ENCODE assay signal across 10 cellular contexts in the genomic region with DNA sequence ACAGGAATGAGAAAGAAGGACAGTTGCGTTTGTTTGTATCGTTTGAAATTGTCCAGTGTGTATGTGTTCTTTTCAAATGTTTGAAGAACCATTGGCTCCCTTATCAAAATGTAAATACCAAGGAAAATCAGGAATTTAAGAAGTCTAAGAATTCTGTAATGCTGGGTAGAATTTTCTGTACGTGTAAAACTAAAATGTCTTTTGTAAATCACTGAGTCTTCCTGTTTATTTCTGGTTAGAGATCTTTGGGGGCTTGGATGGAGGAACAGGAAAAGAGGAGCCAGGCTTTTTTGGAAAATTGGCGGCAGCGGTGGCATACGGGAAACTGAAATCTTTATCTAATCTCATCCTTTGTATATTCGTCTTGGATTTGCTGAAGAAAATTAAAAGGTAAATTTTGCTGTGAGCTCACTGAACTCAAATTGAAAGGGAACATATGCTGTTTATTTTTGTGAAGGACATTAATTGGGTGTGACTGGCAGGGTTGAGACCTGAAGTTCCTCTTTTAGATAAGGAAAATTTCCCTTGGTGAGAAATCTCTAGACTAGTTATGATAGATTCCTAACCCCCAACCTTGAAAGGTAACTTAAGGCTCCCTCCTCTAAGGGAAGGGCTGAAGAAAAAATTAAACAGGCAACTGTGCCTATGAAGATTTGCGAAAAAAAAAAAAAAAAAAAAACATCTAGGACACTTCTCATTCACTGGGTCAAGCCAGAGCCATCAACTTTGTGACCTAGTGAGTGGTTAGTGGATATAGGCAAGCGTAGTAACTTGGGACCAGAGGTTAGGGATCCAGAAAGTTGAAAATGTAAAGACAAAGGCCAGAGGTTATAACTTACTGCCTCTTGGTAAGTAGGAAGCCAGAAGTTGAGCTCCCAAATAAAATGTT. TPM values are rescaled to one million over a fixed set of nuclear protein-coding genes. Genes with fewer than 3 reads are reported as not detected.
DNase-seq lines count a peak whose midpoint lies in the region; ATAC-seq and TF ChIP-seq lines count a peak whose summit lies in the region.
"Had no signal": no experiment of that assay in that cellular context is flagged by ENCODE, and none has a peak within 500 bp of the region (broad histone marks: within the 10 kb centered on the region; RNA-seq: fewer than 3 reads in every experiment).

No MANE protein-coding gene starts in this region.

- H3K27me3 Mint-ChIP-seq in HFFc6 (ENCODE audit: insufficient read depth), result peaks cover 24% of the 10 kb centered on the region
- no peaks in the 10 kb centered on the region for H3K27me3 Mint-ChIP-seq in activated T-helper 17 cell treated with anti-CD3 and anti-CD28 coated beads, Interleukin-2, amount 50 U/mL, for 72 hours

- TF ChIP-seq CTCF in A673 (conservative IDR thresholded peaks at IDR 0.05; ENCODE audit: low read depth, low read length), result no peak
- no peak for TF ChIP-seq CTCF in HFFc6 (IDR thresholded peaks at IDR 0.05)
- TF ChIP-seq CTCF in lower lobe of right lung (IDR thresholded peaks at IDR 0.05), result no peak
- TF ChIP-seq CTCF in psoas muscle (IDR thresholded peaks at IDR 0.05), result no peak

- CTCF ChIA-PET in A673 (lab: Charles Lee), result interaction anchor here (1.7 kb wide), 1 partner anchor 45 kb away, joined by 11 read pairs; no protein-coding TSS in a partner anchor

- 48% methylated on average over 9 of the region's 9 CpGs for WGBS in right cardiac atrium
- WGBS in psoas muscle, 3 donors, result 52 to 60% (median 54%) methylated on average over 9 of the region's 9 CpGs

- peak overlapping the region; percentile 90 for H3K27ac Mint-ChIP-seq in HFFc6
- H3K27ac Mint-ChIP-seq in activated T-helper 17 cell treated with anti-CD3 and anti-CD28 coated beads, Interleukin-2, amount 50 U/mL, for 72 hours, result peak overlapping the region; percentile 96

- POLR2A ChIA-PET in A673 (lab: Charles Lee; ENCODE audit: low non-redundant PET), result no interaction called here

- H3K36me3 Mint-ChIP-seq in HFFc6 (ENCODE audit: low read depth), result peaks cover 4% of the 10 kb centered on the region; the same call in 1 of the 2 replicates
- peaks cover 13% of the 10 kb centered on the region for H3K36me3 Mint-ChIP-seq in activated T-helper 17 cell treated with anti-CD3 and anti-CD28 coated beads, Interleukin-2, amount 50 U/mL, for 72 hours (ENCODE audit: low read depth)

- H3K4me1 ChIP-seq in A673 (ENCODE audit: insufficient read depth, low read length, poor library complexity, severe bottlenecking) (peaks cover 10% of the 10 kb centered on the region), lower lobe of right lung (peaks cover 28% of the 10 kb centered on the region), right cardiac atrium (ENCODE audit: control insufficient read depth, insufficient read depth, low read length) (peaks cover 4% of the 10 kb centered on the region), psoas muscle (no peaks in the 10 kb centered on the region)
- H3K4me1 ChIP-seq: foreskin keratinocyte had no signal

- peaks cover 18% of the 10 kb centered on the region for H3K4me1 Mint-ChIP-seq in HFFc6 (ENCODE audit: low read depth)
- peaks cover 13% of the 10 kb centered on the region for H3K4me1 Mint-ChIP-seq in activated T-helper 17 cell treated with anti-CD3 and anti-CD28 coated beads, Interleukin-2, amount 50 U/mL, for 72 hours

- intact Hi-C loops in A673 (cut with micrococcal nuclease; ENCODE audit: unreplicated experiment) (loop anchor here (5.0 kb wide), 1 partner anchor 81 kb away; no protein-coding TSS in a partner anchor), lower lobe of right lung (cut with DNase I) (no loop called here), right cardiac atrium (cut with DNase I) (no loop called here), psoas muscle (cut with DNase I) (no loop called here)

- no peaks in the 10 kb centered on the region for H3K27me3 ChIP-seq in A673 (replicated peaks; ENCODE audit: insufficient read depth, low read depth, low read length, poor library complexity)
- H3K27me3 ChIP-seq in lower lobe of right lung (ENCODE audit: low read depth), result no peaks in the 10 kb centered on the region
- no peaks in the 10 kb centered on the region for H3K27me3 ChIP-seq in right cardiac atrium (ENCODE audit: control insufficient read depth, insufficient read depth)
- peaks cover 0 to 30% (median 3%) of the 10 kb centered on the region in 3 donors for H3K27me3 ChIP-seq in psoas muscle (ENCODE audit: insufficient read depth in 3 of 3, low read length in 2 of 3)
- H3K27me3 ChIP-seq: foreskin keratinocyte had no signal

- H3K9me3 Mint-ChIP-seq in HFFc6, result peaks cover 16% of the 10 kb centered on the region
- H3K9me3 Mint-ChIP-seq in activated T-helper 17 cell treated with anti-CD3 and anti-CD28 coated beads, Interleukin-2, amount 50 U/mL, for 72 hours, result peaks cover 4% of the 10 kb centered on the region

- no peak for ATAC-seq in activated T-helper 17 cell treated with anti-CD3 and anti-CD28 coated beads, Interleukin-2, amount 50 U/mL, for 72 hours (replicated peaks)
- peak in 1 of 2 donors; percentile 51 for ATAC-seq in lower lobe of right lung
- ATAC-seq in HG03469 (IDR thresholded peaks at IDR 0.05; ENCODE audit: unreplicated experiment), result no peak
- ATAC-seq in right cardiac atrium, result no peak
- no peak for ATAC-seq in psoas muscle

- no TSS peak for BruUV-seq in A673 (replicated peaks; lab: Mats Ljungman, UMichigan)

- H3K4me3 ChIP-seq in A673 (ENCODE audit: low read depth, low read length, poor library complexity, severe bottlenecking), result peak overlapping the region; percentile 55
- H3K4me3 ChIP-seq in lower lobe of right lung, result peak overlapping the region; percentile 67
- no peak overlapping the region for H3K4me3 ChIP-seq in right cardiac atrium (ENCODE audit: low read length)
- no peak overlapping the region for H3K4me3 ChIP-seq in psoas muscle

- H3K27ac ChIP-seq in A673 (ENCODE audit: low read depth, low read length, poor library complexity, severe bottlenecking), result no peak overlapping the region
- H3K27ac ChIP-seq in lower lobe of right lung, result peak overlapping the region; percentile 87
- no peak overlapping the region for H3K27ac ChIP-seq in right cardiac atrium (ENCODE audit: low read length)
- H3K27ac ChIP-seq in psoas muscle, result no peak overlapping the region
- H3K27ac ChIP-seq: foreskin keratinocyte had no signal

- H3K9me3 ChIP-seq in A673 (ENCODE audit: low read depth, low read length, poor library complexity, severe bottlenecking) (no peaks in the 10 kb centered on the region), lower lobe of right lung (peaks cover 18% of the 10 kb centered on the region), right cardiac atrium (ENCODE audit: control insufficient read depth, low read length) (no peaks in the 10 kb centered on the region), psoas muscle (peaks cover 4% of the 10 kb centered on the region)

- DNase-seq in A673 (ENCODE audit: low spot score) (no peak), HFFc6 (no peak), lower lobe of right lung (no peak), right cardiac atrium (no peak), psoas muscle (no peak)
- DNase-seq in stimulated activated CD4-positive, alpha-beta T cell treated with anti-CD3 and anti-CD28 coated beads, Interleukin-1b, Interleukin-23, amount 100 ng/mL, for 48 hours, result no peak
- DNase-seq: NCI-H1694 treated with DMSO at 0.1 percent for 48 hours had no signal

- H3K4me3 Mint-ChIP-seq in HFFc6, result peak overlapping the region; percentile 86
- peak overlapping the region; percentile 93 for H3K4me3 Mint-ChIP-seq in activated T-helper 17 cell treated with anti-CD3 and anti-CD28 coated beads, Interleukin-2, amount 50 U/mL, for 72 hours

- H3K36me3 ChIP-seq in A673 (ENCODE audit: insufficient read depth, low read length, poor library complexity, severe bottlenecking) (no peaks in the 10 kb centered on the region), lower lobe of right lung (no peaks in the 10 kb centered on the region), psoas muscle (ENCODE audit: insufficient read depth in 1 of 2, low read depth in 1 of 2) (no peaks in the 10 kb centered on the region)

RNA-seq across cellular contexts. Expression of gene TAT, which starts 10.8 kb away (rescaled TPM):
- total RNA-seq in A673 (2021) (not detected in 2 replicates), lower lobe of right lung (not detected), right cardiac atrium (under 1 TPM in 1 of 4 donors, not detected in 3; 0.08 TPM), psoas muscle (under 1 TPM in 2 of 4 donors, not detected in 2; 0.17 to 0.26 TPM)
- total RNA-seq in HFFc6 (2021; fragmentation: NEBNext Ultra II Directional; extraction: Animal tissue kit (Norgen Biotek cat#: 25700)), result not detected
- total RNA-seq in activated T-helper 17 cell treated with anti-CD3 and anti-CD28 coated beads, Interleukin-2, amount 50 U/mL, for 72 hours, result not detected
- polyA plus RNA-seq in right cardiac atrium (0.02 TPM), psoas muscle (not detected)
- total RNA-seq: foreskin keratinocyte had no signal
- polyA plus RNA-seq: foreskin keratinocyte had no signal

RNA-seq across cellular contexts. Expression of gene CHST4, which starts 39.8 kb away (rescaled TPM):
- total RNA-seq in A673 (2021) (not detected in 2 replicates), lower lobe of right lung (0.27 TPM), right cardiac atrium (not detected), psoas muscle (not detected)
- total RNA-seq in HFFc6 (2021; fragmentation: NEBNext Ultra II Directional; extraction: Animal tissue kit (Norgen Biotek cat#: 25700)), result not detected
- not detected for total RNA-seq in activated T-helper 17 cell treated with anti-CD3 and anti-CD28 coated beads, Interleukin-2, amount 50 U/mL, for 72 hours
- polyA plus RNA-seq in right cardiac atrium (not detected), psoas muscle (not detected)
- polyA plus RNA-seq: foreskin keratinocyte had no signal

RNA-seq across cellular contexts. Expression of gene MARVELD3, which starts 59.9 kb away (rescaled TPM):
- total RNA-seq in A673 (2021), result 1.4 and 1.5 TPM in 2 replicates
- not detected for total RNA-seq in HFFc6 (2021; fragmentation: NEBNext Ultra II Directional; extraction: Animal tissue kit (Norgen Biotek cat#: 25700))
- not detected for total RNA-seq in activated T-helper 17 cell treated with anti-CD3 and anti-CD28 coated beads, Interleukin-2, amount 50 U/mL, for 72 hours
- 6.7 TPM for total RNA-seq in lower lobe of right lung
- total RNA-seq in right cardiac atrium, result not detected
- 0.02 TPM for polyA plus RNA-seq in right cardiac atrium
- total RNA-seq in psoas muscle, result not detected
- under 1 TPM in 2 of 3 donors, not detected in 1; 0.01 to 0.10 TPM for polyA plus RNA-seq in psoas muscle

Comparison
In these comparisons a context has a peak if more than half of its experiments do, and no peak if none do; other contexts are left out.
1. H3K4me3 ChIP-seq: peak in A673 (single experiment) and lower lobe of right lung (single experiment); none in right cardiac atrium (single experiment) and psoas muscle (single experiment).